9 cellular contexts compared by ENCODE assay signal in genomic region chr14:69613312-69614073, GRCh38. TPM values are rescaled to one million over a fixed set of nuclear protein-coding genes. Genes with fewer than 3 reads are reported as not detected.
A peak's percentile ranks its signal among the peaks of the same experiment; 100 is the strongest.
DNase-seq lines count a peak whose midpoint lies in the region; ATAC-seq, FAIRE-seq and TF ChIP-seq lines count a peak whose summit lies in the region.
"Had no signal": no experiment of that assay in that cellular context is flagged by ENCODE, and none has a peak within 500 bp of the region (broad histone marks: within the 10 kb centered on the region; RNA-seq: fewer than 3 reads in every experiment).

No MANE protein-coding gene starts in this region.

- no peaks in the 10 kb centered on the region for H3K36me3 Mint-ChIP-seq in naive B cell

- no peaks in the 10 kb centered on the region for H3K9me3 ChIP-seq in breast epithelium

- peak overlapping the region; percentile 79 for H3K4me3 ChIP-seq in AG04449 (ENCODE audit: low read depth, low read length)
- H3K4me3 ChIP-seq in breast epithelium: peak overlapping the region; percentile 89 to 98 (median 90)

- DNase-seq in AG04449 (ENCODE audit: low read depth, low spot score) (no peak), HTR-8/SVneo (ENCODE audit: insufficient read length, low spot score) (no peak), breast epithelium (ENCODE audit: low spot score in 2 of 2) (no peak), naive B cell (no peak), NCI-H2029 (lab: John Stamatoyannopoulos, UW) (no peak), RPMI8226 (no peak), C1 segment of cervical spinal cord (lab: John Stamatoyannopoulos, UW) (no peak)

- H3K4me1 ChIP-seq in breast epithelium: peaks cover 10 to 42% of the 10 kb centered on the region in 2 donors

- H3K4me1 Mint-ChIP-seq in naive B cell: peaks cover 64 to 80% (median 77%) of the 10 kb centered on the region in 3 donors

- FAIRE-seq in HTR-8/SVneo (lab: Jason Lieb, UNC): peak; percentile 83

- ATAC-seq in naive B cell (ENCODE audit: low read depth in 2 of 2) (no peak), esophagus mucosa (no peak)

- no peak for TF ChIP-seq POLR2A in breast epithelium (IDR thresholded peaks at IDR 0.05)

- peak overlapping the region; percentile 74 to 96 (median 94) for H3K4me3 Mint-ChIP-seq in naive B cell

- intact Hi-C loops in breast epithelium (cut with DNase I; ENCODE audit: low total_unique reads): loop anchor here (10.0 kb wide), 1 partner anchor 61 kb away; no protein-coding TSS in a partner anchor

- H3K27ac ChIP-seq in breast epithelium: peak overlapping the region; percentile 97 to 99

- POLR2A ChIA-PET in AG04449 (lab: Yijun Ruan, JAX): no interaction called here

- no peak for TF ChIP-seq CTCF in AG04449 (IDR thresholded peaks at IDR 0.05; ENCODE audit: insufficient read depth, low read length, missing control alignments)
- TF ChIP-seq CTCF in breast epithelium (IDR thresholded peaks at IDR 0.05): no peak

- H3K9me3 Mint-ChIP-seq in naive B cell: no peaks in the 10 kb centered on the region

- H3K36me3 ChIP-seq in breast epithelium: no peaks in the 10 kb centered on the region

- CTCF ChIA-PET in AG04449 (lab: Yijun Ruan, JAX): interaction anchor here (1.2 to 7.8 kb wide), 4 partner anchors 17 to 114 kb away, joined by 5 to 39 read pairs (median 6); no protein-coding TSS in a partner anchor

- H3K27ac Mint-ChIP-seq in naive B cell: peak overlapping the region; percentile 87 to 100 (median 100)

- H3K27me3 Mint-ChIP-seq in naive B cell: no peaks in the 10 kb centered on the region

- H3K27me3 ChIP-seq in breast epithelium: no peaks in the 10 kb centered on the region

RNA-seq across cellular contexts. Expression of gene SUSD6, which starts 2.1 kb away (rescaled TPM):
- total RNA-seq in breast epithelium: 10 to 100 TPM; 30.2 to 55.9 (median 55.7) TPM
- polyA plus RNA-seq in naive B cell (ENCODE audit: low read depth in 6 of 6): 10 to 100 TPM; 16.1 to 22.8 (median 19.4) TPM
- total RNA-seq in esophagus mucosa: 35.2 TPM

RNA-seq across cellular contexts. Expression of gene CCDC177, which starts 38.8 kb away (rescaled TPM):
- total RNA-seq in breast epithelium (under 1 TPM in 2 of 3 donors, not detected in 1; 0.29 to 0.33 TPM), esophagus mucosa (not detected)
- not detected for polyA plus RNA-seq in naive B cell (ENCODE audit: low read depth in 6 of 6)
- polyA plus RNA-seq: urinary bladder had no signal
